19 cellular contexts compared by ENCODE assay signal in genomic region chr11:16352707-16353106, GRCh38. TPM values are rescaled to one million over a fixed set of nuclear protein-coding genes. Genes with fewer than 3 reads are reported as not detected.
A peak's percentile ranks its signal among the peaks of the same experiment; 100 is the strongest.
DNase-seq lines count a peak whose midpoint lies in the region; FAIRE-seq lines count a peak whose summit lies in the region.
"Had no signal": no experiment of that assay in that cellular context is flagged by ENCODE, and none has a peak within 500 bp of the region (broad histone marks: within the 10 kb centered on the region; RNA-seq: fewer than 3 reads in every experiment).

No MANE protein-coding gene starts in this region.

- peak; percentile 42 for FAIRE-seq in frontal cortex (lab: Jason Lieb, UNC)
- FAIRE-seq: HTR-8/SVneo had no signal

- DNase-seq in NCI-H2196 (lab: John Stamatoyannopoulos, UW; ENCODE audit: unreplicated experiment) (peak; percentile 26), NCI-H2196 treated with DMSO at 0.1 percent for 48 hours (lab: John Stamatoyannopoulos, UW; ENCODE audit: unreplicated experiment) (no peak), NCI-H748 treated with DMSO at 0.1 percent for 48 hours (lab: John Stamatoyannopoulos, UW) (peak; percentile 22), frontal cortex (ENCODE audit: low spot score in 2 of 2) (no peak), kidney tubule cell (ENCODE audit: low spot score) (no peak), SJCRH30 (no peak)
- no peak for DNase-seq in activated CD8-positive, alpha-beta memory T cell treated with anti-CD3 and anti-CD28 coated beads, Interleukin-2, amount 50 U/mL, for 48 hours
- DNase-seq: ACHN; CD4-positive, alpha-beta T cell; DND-41; GDM1; GOT3; NCI-H2171 treated with DMSO at 0.1 percent for 48 hours; NCI-H524 treated with DMSO at 0.1 percent for 48 hours; SK-N-SH; T-helper 1 cell had no signal

- H3K9me3 ChIP-seq in SJCRH30 (replicated peaks) = no peaks in the 10 kb centered on the region
- H3K9me3 ChIP-seq: SK-N-SH had no signal

- H3K27me3 ChIP-seq in SJCRH30 = no peaks in the 10 kb centered on the region

- H3K36me3 ChIP-seq in SJCRH30 = no peaks in the 10 kb centered on the region

- H3K4me1 ChIP-seq in SJCRH30 = peaks cover 5% of the 10 kb centered on the region; the same call in 1 of the 2 replicates

- no peak overlapping the region for H3K4me3 ChIP-seq in SJCRH30

- H3K27ac ChIP-seq in SJCRH30 = no peak overlapping the region

RNA-seq across cellular contexts. Expression of gene SOX6, which starts 3.6 kb away (rescaled TPM):
- 17.1 TPM for total RNA-seq in frontal cortex
- total RNA-seq in SJCRH30 (2014; rRNA removed; shearing (Covaris generic)) = 4.9 and 7.9 TPM in 2 replicates
- total RNA-seq: B cell, M059J had no signal

Comparison
In these comparisons a context has a peak if more than half of its experiments do, and no peak if none do; other contexts are left out.
1. DNase-seq: peak in NCI-H2196 (single experiment) and NCI-H748 treated with DMSO at 0.1 percent for 48 hours (single experiment); none in NCI-H2196 treated with DMSO at 0.1 percent for 48 hours (single experiment), frontal cortex (0 of 2), activated CD8-positive, alpha-beta memory T cell treated with anti-CD3 and anti-CD28 coated beads, Interleukin-2, amount 50 U/mL, for 48 hours (single experiment), kidney tubule cell (single experiment) and SJCRH30 (0 of 2).